8 cellular contexts compared by ENCODE assay signal in the genomic region with DNA sequence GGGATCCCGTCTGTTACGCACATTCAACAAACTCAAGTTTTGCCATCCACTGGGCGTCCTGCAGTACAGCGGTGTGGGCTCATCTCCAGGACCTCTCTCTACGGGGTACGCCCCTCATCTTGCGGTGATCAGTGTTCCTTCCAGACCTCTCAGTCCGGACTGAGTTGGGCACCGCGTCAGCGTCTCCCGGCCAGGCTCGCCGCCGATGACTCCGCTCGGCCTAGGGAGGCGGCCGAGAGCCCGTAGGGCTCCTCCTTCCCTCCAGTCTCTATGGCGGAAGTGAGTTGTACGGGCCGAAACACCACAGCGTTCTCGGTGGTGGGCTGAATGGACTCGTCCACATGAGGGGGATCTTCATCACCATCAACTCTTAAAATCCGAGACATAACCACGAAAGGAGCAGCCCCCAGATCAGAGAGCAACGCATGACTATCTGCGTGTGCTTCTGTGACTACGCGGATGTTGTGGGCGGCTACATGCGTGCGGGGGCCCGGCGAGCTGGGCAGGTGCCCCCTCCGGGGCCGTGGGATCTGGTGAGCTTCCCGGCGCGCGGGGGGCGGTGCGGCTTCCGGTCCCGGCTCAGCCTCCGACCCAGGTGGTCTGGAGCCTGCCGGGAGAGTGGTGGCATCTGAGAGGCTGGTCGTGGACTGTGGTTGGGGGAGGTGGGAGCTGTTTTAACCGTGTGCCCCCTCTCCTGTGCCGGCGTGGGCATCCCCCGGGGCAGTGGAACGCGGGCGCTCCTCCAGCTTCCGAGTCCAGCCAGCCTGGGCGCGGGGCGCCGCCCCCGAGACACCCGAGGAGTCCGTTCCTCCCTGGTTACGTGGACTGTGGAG. TPM values are rescaled to one million over a fixed set of nuclear protein-coding genes. Genes with fewer than 3 reads are reported as not detected.
A peak's percentile ranks its signal among the peaks of the same experiment; 100 is the strongest.
DNase-seq lines count a peak whose midpoint lies in the region; ATAC-seq and TF ChIP-seq lines count a peak whose summit lies in the region.

A gene with protein sequence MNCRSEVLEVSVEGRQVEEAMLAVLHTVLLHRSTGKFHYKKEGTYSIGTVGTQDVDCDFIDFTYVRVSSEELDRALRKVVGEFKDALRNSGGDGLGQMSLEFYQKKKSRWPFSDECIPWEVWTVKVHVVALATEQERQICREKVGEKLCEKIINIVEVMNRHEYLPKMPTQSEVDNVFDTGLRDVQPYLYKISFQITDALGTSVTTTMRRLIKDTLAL (plus strand): TSS at position 569 of the 833 bp plus-strand sequence. CDS start 3,673 bp downstream, outside the sequence.

- TF ChIP-seq CTCF in epithelial cell of proximal tubule (conservative IDR thresholded peaks at IDR 0.05; ENCODE audit: low read depth, low read length) = peak; percentile 66

- DNase-seq in DMS53 treated with DMSO at 0.1 percent for 48 hours (lab: John Stamatoyannopoulos, UW; ENCODE audit: unreplicated experiment) (peak; percentile 88), OCI-M2 (lab: John Stamatoyannopoulos, UW; ENCODE audit: unreplicated experiment) (peak; percentile 78), activated T-cell treated with anti-CD3 and anti-CD28 coated beads for 48 hours (ENCODE audit: low read depth) (peak; percentile 85), epithelial cell of proximal tubule (ENCODE audit: low read depth) (peak; percentile 76), mucosa of gallbladder (ENCODE audit: low spot score) (peak; percentile 91)
- DNase-seq in stimulated activated CD8-positive, alpha-beta memory T cell treated with anti-CD3 and anti-CD28 coated beads, Interleukin-7, amount 100 ng/mL, for 1 hour (ENCODE audit: low read depth in 2 of 2) = peak; percentile 65

- H3K4me3 ChIP-seq in epithelial cell of proximal tubule (ENCODE audit: low read depth, low read length) = peak within 1 kb of the TSS; percentile 88

- no peak for TF ChIP-seq RAD21 in Ishikawa (IDR thresholded peaks at IDR 0.05; ENCODE audit: low read depth)

- peak; percentile 85 for TF ChIP-seq EP300 in Ishikawa (IDR thresholded peaks at IDR 0.05; ENCODE audit: borderline replicate concordance)

- peak; percentile 92 for ATAC-seq in GM21576 (IDR thresholded peaks at IDR 0.05; ENCODE audit: unreplicated experiment)

TF ChIP-seq in Ishikawa, 13 proteins besides CTCF, POLR2A, EP300 and RAD21:
- TF ChIP-seq CREB1 (IDR thresholded peaks at IDR 0.05; ENCODE audit: low read depth) (0 out of 2 replicates have a peak, but pooled peaks have one; percentile 43), NFIC (IDR thresholded peaks at IDR 0.05) (peak; percentile 47; the same call in 1 of the 2 replicates), TAF1 (IDR thresholded peaks at IDR 0.05; ENCODE audit: low read depth) (peak; percentile 90), ZBTB7A (IDR thresholded peaks at IDR 0.05; ENCODE audit: low read depth) (peak; percentile 23), TEAD4 (IDR thresholded peaks at IDR 0.05) (peak; percentile 21; the same call in 1 of the 2 replicates), CEBPB (IDR thresholded peaks at IDR 0.05) (no peak), EGR1 (IDR thresholded peaks at IDR 0.05) (peak; percentile 96), YY1 (IDR thresholded peaks at IDR 0.05; ENCODE audit: low read depth) (peak; percentile 50; the same call in 1 of the 2 replicates), TCF12 (IDR thresholded peaks at IDR 0.05; ENCODE audit: low read depth) (peak; percentile 73; the same call in 1 of the 2 replicates), FOXM1 (IDR thresholded peaks at IDR 0.05; ENCODE audit: borderline replicate concordance, low read depth) (peak; percentile 63; the same call in 1 of the 2 replicates)
- TF ChIP-seq, protein P1, sequence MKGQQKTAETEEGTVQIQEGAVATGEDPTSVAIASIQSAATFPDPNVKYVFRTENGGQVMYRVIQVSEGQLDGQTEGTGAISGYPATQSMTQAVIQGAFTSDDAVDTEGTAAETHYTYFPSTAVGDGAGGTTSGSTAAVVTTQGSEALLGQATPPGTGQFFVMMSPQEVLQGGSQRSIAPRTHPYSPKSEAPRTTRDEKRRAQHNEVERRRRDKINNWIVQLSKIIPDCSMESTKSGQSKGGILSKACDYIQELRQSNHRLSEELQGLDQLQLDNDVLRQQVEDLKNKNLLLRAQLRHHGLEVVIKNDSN (IDR thresholded peaks at IDR 0.05) = peak; percentile 43; the same call in 1 of the 2 replicates
- TF ChIP-seq, protein P2, sequence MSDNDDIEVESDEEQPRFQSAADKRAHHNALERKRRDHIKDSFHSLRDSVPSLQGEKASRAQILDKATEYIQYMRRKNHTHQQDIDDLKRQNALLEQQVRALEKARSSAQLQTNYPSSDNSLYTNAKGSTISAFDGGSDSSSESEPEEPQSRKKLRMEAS (IDR thresholded peaks at IDR 0.05) = peak; percentile 82
- TF ChIP-seq, protein P3, sequence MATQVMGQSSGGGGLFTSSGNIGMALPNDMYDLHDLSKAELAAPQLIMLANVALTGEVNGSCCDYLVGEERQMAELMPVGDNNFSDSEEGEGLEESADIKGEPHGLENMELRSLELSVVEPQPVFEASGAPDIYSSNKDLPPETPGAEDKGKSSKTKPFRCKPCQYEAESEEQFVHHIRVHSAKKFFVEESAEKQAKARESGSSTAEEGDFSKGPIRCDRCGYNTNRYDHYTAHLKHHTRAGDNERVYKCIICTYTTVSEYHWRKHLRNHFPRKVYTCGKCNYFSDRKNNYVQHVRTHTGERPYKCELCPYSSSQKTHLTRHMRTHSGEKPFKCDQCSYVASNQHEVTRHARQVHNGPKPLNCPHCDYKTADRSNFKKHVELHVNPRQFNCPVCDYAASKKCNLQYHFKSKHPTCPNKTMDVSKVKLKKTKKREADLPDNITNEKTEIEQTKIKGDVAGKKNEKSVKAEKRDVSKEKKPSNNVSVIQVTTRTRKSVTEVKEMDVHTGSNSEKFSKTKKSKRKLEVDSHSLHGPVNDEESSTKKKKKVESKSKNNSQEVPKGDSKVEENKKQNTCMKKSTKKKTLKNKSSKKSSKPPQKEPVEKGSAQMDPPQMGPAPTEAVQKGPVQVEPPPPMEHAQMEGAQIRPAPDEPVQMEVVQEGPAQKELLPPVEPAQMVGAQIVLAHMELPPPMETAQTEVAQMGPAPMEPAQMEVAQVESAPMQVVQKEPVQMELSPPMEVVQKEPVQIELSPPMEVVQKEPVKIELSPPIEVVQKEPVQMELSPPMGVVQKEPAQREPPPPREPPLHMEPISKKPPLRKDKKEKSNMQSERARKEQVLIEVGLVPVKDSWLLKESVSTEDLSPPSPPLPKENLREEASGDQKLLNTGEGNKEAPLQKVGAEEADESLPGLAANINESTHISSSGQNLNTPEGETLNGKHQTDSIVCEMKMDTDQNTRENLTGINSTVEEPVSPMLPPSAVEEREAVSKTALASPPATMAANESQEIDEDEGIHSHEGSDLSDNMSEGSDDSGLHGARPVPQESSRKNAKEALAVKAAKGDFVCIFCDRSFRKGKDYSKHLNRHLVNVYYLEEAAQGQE (IDR thresholded peaks at IDR 0.05; ENCODE audit: low read depth) = no peak

RNA-seq across cellular contexts. Expression of the gene that starts here (rescaled TPM):
- total RNA-seq in epithelial cell of proximal tubule (66.2 and 71.3 TPM in 2 replicates), mucosa of gallbladder (38.6 TPM)

Comparison
In these comparisons a context has a peak if more than half of its experiments do, and no peak if none do; other contexts are left out.
1. Peak in every context shown above with its lines: DNase-seq, ATAC-seq and H3K4me3 ChIP-seq.